In the genomic region with DNA sequence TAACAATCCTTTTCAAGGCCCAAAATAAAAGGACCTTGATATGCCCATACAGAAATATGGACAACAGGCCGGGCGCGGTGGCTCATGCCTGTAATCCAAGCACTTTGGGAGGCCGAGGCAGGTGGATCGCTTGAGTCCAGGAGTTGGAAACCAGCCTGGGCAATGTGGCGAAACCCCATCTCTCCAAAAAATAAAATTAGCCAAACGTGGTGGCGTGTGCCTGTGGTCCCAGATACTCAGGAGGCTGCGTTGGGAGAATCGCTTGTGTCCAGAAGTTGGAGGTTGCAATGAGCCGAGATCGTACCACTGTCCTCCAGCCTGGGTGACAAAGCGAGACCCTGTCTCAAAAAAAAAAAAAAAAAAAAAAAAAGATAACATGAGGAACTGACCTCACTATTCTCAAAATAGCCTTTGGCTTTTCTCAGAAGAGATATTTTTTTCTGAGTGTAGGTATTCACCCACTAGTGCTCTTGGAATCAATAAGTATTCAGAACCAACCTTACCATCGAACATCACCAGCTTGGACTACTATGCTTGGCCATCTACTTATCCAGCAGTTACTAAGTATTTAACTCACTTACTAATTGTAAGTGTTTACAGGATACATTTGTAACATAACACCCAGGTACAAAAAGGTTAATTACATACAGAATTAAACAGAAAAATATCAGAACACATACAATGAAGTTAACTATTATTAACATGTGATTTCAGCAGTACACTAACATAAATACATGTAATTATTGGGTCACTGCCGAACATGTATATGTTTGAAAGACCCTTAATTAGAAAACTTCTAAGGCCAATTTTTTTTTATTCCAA, we compare ENCODE assay signal across 1 cellular context.
TF ChIP-seq lines count a peak whose summit lies in the region.

No MANE protein-coding gene starts in this region.

TF ChIP-seq in K562, 482 proteins besides CTCF, POLR2A, EP300 and RAD21 (continued from another document and continues in another):
- TF ChIP-seq, protein P1, sequence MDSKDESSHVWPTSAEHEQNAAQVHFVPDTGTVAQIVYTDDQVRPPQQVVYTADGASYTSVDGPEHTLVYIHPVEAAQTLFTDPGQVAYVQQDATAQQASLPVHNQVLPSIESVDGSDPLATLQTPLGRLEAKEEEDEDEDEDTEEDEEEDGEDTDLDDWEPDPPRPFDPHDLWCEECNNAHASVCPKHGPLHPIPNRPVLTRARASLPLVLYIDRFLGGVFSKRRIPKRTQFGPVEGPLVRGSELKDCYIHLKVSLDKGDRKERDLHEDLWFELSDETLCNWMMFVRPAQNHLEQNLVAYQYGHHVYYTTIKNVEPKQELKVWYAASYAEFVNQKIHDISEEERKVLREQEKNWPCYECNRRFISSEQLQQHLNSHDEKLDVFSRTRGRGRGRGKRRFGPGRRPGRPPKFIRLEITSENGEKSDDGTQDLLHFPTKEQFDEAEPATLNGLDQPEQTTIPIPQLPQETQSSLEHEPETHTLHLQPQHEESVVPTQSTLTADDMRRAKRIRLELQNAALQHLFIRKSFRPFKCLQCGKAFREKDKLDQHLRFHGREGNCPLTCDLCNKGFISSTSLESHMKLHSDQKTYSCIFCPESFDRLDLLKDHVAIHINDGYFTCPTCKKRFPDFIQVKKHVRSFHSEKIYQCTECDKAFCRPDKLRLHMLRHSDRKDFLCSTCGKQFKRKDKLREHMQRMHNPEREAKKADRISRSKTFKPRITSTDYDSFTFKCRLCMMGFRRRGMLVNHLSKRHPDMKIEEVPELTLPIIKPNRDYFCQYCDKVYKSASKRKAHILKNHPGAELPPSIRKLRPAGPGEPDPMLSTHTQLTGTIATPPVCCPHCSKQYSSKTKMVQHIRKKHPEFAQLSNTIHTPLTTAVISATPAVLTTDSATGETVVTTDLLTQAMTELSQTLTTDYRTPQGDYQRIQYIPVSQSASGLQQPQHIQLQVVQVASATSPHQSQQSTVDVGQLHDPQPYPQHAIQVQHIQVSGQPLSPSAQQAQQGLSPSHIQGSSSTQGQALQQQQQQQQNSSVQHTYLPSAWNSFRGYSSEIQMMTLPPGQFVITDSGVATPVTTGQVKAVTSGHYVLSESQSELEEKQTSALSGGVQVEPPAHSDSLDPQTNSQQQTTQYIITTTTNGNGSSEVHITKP (IDR thresholded peaks at IDR 0.05; ENCODE audit: partially characterized antibody): peak; percentile 92
- no peak for TF ChIP-seq SRF (CRISPR knock-in tag; IDR thresholded peaks at IDR 0.05)
- TF ChIP-seq ILF3 (IDR thresholded peaks at IDR 0.05; ENCODE audit: borderline replicate concordance): 0 out of 2 replicates have a peak, but pooled peaks have one; percentile 15
- no peak for TF ChIP-seq ETS2 (tag; IDR thresholded peaks at IDR 0.05; ENCODE audit: borderline replicate concordance, poor library complexity, severe bottlenecking)
- TF ChIP-seq, protein P2, sequence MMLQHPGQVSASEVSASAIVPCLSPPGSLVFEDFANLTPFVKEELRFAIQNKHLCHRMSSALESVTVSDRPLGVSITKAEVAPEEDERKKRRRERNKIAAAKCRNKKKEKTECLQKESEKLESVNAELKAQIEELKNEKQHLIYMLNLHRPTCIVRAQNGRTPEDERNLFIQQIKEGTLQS (IDR thresholded peaks at IDR 0.05): peak; percentile 43; the same call in 1 of the 2 replicates
- TF ChIP-seq, protein P2 (CRISPR knock-in tag; conservative IDR thresholded peaks at IDR 0.05): peak; percentile 38; the same call in 1 of the 2 replicates
- TF ChIP-seq, protein P3, sequence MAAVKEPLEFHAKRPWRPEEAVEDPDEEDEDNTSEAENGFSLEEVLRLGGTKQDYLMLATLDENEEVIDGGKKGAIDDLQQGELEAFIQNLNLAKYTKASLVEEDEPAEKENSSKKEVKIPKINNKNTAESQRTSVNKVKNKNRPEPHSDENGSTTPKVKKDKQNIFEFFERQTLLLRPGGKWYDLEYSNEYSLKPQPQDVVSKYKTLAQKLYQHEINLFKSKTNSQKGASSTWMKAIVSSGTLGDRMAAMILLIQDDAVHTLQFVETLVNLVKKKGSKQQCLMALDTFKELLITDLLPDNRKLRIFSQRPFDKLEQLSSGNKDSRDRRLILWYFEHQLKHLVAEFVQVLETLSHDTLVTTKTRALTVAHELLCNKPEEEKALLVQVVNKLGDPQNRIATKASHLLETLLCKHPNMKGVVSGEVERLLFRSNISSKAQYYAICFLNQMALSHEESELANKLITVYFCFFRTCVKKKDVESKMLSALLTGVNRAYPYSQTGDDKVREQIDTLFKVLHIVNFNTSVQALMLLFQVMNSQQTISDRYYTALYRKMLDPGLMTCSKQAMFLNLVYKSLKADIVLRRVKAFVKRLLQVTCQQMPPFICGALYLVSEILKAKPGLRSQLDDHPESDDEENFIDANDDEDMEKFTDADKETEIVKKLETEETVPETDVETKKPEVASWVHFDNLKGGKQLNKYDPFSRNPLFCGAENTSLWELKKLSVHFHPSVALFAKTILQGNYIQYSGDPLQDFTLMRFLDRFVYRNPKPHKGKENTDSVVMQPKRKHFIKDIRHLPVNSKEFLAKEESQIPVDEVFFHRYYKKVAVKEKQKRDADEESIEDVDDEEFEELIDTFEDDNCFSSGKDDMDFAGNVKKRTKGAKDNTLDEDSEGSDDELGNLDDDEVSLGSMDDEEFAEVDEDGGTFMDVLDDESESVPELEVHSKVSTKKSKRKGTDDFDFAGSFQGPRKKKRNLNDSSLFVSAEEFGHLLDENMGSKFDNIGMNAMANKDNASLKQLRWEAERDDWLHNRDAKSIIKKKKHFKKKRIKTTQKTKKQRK (IDR thresholded peaks at IDR 0.05; ENCODE audit: borderline replicate concordance, low read depth, low read length): no peak
- no peak for TF ChIP-seq ZNF224 (CRISPR knock-in tag; IDR thresholded peaks at IDR 0.05)
- no peak; the same call in 1 of the 2 replicates for TF ChIP-seq CBX1 (IDR thresholded peaks at IDR 0.05; ENCODE audit: low read depth)
- no peak for TF ChIP-seq SLC30A9 (CRISPR knock-in tag; IDR thresholded peaks at IDR 0.05)
- no peak for TF ChIP-seq KDM4B (IDR thresholded peaks at IDR 0.05; ENCODE audit: borderline replicate concordance in 2 of 2, low read depth in 1 of 2)
- TF ChIP-seq CC2D1A (IDR thresholded peaks at IDR 0.05): peak; percentile 68; the same call in 1 of the 2 replicates
- peak; percentile 87; the same call in 1 of the 2 replicates for TF ChIP-seq ZNF717 (CRISPR knock-in tag; IDR thresholded peaks at IDR 0.05)
- TF ChIP-seq, protein P4, sequence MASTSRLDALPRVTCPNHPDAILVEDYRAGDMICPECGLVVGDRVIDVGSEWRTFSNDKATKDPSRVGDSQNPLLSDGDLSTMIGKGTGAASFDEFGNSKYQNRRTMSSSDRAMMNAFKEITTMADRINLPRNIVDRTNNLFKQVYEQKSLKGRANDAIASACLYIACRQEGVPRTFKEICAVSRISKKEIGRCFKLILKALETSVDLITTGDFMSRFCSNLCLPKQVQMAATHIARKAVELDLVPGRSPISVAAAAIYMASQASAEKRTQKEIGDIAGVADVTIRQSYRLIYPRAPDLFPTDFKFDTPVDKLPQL (IDR thresholded peaks at IDR 0.05; ENCODE audit: extremely low read depth, insufficient read length): no peak
- no peak for TF ChIP-seq HOXB6 (CRISPR knock-in tag; IDR thresholded peaks at IDR 0.05; ENCODE audit: borderline replicate concordance)
- TF ChIP-seq, protein P5, sequence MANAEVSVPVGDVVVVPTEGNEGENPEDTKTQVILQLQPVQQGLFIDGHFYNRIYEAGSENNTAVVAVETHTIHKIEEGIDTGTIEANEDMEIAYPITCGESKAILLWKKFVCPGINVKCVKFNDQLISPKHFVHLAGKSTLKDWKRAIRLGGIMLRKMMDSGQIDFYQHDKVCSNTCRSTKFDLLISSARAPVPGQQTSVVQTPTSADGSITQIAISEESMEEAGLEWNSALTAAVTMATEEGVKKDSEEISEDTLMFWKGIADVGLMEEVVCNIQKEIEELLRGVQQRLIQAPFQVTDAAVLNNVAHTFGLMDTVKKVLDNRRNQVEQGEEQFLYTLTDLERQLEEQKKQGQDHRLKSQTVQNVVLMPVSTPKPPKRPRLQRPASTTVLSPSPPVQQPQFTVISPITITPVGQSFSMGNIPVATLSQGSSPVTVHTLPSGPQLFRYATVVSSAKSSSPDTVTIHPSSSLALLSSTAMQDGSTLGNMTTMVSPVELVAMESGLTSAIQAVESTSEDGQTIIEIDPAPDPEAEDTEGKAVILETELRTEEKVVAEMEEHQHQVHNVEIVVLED (CRISPR knock-in tag; IDR thresholded peaks at IDR 0.05): no peak
- peak; percentile 73; the same call in 1 of the 2 replicates for TF ChIP-seq ERF (CRISPR knock-in tag; IDR thresholded peaks at IDR 0.05)
- TF ChIP-seq KAT8 (IDR thresholded peaks at IDR 0.05; ENCODE audit: low read depth): no peak
- TF ChIP-seq MYBL2 (IDR thresholded peaks at IDR 0.05; ENCODE audit: low read depth): 0 out of 2 replicates have a peak, but pooled peaks have one; percentile 16
- TF ChIP-seq MYBL2 (CRISPR knock-in tag; IDR thresholded peaks at IDR 0.05; ENCODE audit: borderline replicate concordance): no peak
- TF ChIP-seq NFYB (IDR thresholded peaks at IDR 0.05; ENCODE audit: extremely low read depth, insufficient read length): no peak
- TF ChIP-seq JUN (IDR thresholded peaks at IDR 0.05; ENCODE audit: borderline replicate concordance, low read depth, low read length): no peak
- no peak for TF ChIP-seq JUN (CRISPR knock-in tag; IDR thresholded peaks at IDR 0.05; ENCODE audit: borderline replicate concordance)
- TF ChIP-seq ZBTB7A (IDR thresholded peaks at IDR 0.05; ENCODE audit: borderline replicate concordance, control insufficient read depth, low read depth, low read length): no peak
- TF ChIP-seq, protein P6, sequence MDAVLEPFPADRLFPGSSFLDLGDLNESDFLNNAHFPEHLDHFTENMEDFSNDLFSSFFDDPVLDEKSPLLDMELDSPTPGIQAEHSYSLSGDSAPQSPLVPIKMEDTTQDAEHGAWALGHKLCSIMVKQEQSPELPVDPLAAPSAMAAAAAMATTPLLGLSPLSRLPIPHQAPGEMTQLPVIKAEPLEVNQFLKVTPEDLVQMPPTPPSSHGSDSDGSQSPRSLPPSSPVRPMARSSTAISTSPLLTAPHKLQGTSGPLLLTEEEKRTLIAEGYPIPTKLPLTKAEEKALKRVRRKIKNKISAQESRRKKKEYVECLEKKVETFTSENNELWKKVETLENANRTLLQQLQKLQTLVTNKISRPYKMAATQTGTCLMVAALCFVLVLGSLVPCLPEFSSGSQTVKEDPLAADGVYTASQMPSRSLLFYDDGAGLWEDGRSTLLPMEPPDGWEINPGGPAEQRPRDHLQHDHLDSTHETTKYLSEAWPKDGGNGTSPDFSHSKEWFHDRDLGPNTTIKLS (IDR thresholded peaks at IDR 0.05; ENCODE audit: borderline replicate concordance, low read depth): no peak; the same call in 1 of the 2 replicates
- no peak for TF ChIP-seq SNRNP70 (optimal IDR thresholded peaks at IDR 0.05; ENCODE audit: low read depth, low read length)
- TF ChIP-seq KAT7 (CRISPR knock-in tag; IDR thresholded peaks at IDR 0.05; ENCODE audit: borderline replicate concordance): no peak
- TF ChIP-seq FUS (optimal IDR thresholded peaks at IDR 0.05; ENCODE audit: low read depth, low read length): peak; percentile 41
- no peak for TF ChIP-seq TGIF2 (CRISPR knock-in tag; IDR thresholded peaks at IDR 0.05)
- TF ChIP-seq ZNF124 (CRISPR knock-in tag; IDR thresholded peaks at IDR 0.05): no peak
- TF ChIP-seq NCOA6 (IDR thresholded peaks at IDR 0.05): no peak
- TF ChIP-seq, protein P7, sequence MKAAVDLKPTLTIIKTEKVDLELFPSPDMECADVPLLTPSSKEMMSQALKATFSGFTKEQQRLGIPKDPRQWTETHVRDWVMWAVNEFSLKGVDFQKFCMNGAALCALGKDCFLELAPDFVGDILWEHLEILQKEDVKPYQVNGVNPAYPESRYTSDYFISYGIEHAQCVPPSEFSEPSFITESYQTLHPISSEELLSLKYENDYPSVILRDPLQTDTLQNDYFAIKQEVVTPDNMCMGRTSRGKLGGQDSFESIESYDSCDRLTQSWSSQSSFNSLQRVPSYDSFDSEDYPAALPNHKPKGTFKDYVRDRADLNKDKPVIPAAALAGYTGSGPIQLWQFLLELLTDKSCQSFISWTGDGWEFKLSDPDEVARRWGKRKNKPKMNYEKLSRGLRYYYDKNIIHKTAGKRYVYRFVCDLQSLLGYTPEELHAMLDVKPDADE (conservative IDR thresholded peaks at IDR 0.05; ENCODE audit: control insufficient read depth, low read depth, low read length): no peak
- TF ChIP-seq, protein P8, sequence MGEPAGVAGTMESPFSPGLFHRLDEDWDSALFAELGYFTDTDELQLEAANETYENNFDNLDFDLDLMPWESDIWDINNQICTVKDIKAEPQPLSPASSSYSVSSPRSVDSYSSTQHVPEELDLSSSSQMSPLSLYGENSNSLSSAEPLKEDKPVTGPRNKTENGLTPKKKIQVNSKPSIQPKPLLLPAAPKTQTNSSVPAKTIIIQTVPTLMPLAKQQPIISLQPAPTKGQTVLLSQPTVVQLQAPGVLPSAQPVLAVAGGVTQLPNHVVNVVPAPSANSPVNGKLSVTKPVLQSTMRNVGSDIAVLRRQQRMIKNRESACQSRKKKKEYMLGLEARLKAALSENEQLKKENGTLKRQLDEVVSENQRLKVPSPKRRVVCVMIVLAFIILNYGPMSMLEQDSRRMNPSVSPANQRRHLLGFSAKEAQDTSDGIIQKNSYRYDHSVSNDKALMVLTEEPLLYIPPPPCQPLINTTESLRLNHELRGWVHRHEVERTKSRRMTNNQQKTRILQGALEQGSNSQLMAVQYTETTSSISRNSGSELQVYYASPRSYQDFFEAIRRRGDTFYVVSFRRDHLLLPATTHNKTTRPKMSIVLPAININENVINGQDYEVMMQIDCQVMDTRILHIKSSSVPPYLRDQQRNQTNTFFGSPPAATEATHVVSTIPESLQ (CRISPR knock-in tag; IDR thresholded peaks at IDR 0.05): no peak
- peak in 1 of 2 experiments; percentile 29; a peak in 1 of 4 replicates for TF ChIP-seq ARNT (IDR thresholded peaks at IDR 0.05)
- peak in 1 of 2 experiments; percentile 46; a peak in 1 of 4 replicates for TF ChIP-seq NONO (IDR thresholded peaks at IDR 0.05; ENCODE audit: low read depth in 2 of 2, low read length in 1 of 2)
- TF ChIP-seq NFE2 (IDR thresholded peaks at IDR 0.05; ENCODE audit: low read depth): 0 out of 2 replicates have a peak, but pooled peaks have one; percentile 4
- peak; percentile 67; the same call in 1 of the 2 replicates for TF ChIP-seq ATF7 (IDR thresholded peaks at IDR 0.05)
- no peak for TF ChIP-seq PURB (CRISPR knock-in tag; IDR thresholded peaks at IDR 0.05; ENCODE audit: low read depth)
- TF ChIP-seq, protein P9, sequence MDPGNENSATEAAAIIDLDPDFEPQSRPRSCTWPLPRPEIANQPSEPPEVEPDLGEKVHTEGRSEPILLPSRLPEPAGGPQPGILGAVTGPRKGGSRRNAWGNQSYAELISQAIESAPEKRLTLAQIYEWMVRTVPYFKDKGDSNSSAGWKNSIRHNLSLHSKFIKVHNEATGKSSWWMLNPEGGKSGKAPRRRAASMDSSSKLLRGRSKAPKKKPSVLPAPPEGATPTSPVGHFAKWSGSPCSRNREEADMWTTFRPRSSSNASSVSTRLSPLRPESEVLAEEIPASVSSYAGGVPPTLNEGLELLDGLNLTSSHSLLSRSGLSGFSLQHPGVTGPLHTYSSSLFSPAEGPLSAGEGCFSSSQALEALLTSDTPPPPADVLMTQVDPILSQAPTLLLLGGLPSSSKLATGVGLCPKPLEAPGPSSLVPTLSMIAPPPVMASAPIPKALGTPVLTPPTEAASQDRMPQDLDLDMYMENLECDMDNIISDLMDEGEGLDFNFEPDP (CRISPR knock-in tag; IDR thresholded peaks at IDR 0.05): no peak
- no peak for TF ChIP-seq HDAC6 (IDR thresholded peaks at IDR 0.05; ENCODE audit: low read depth, low read length)
- no peak for TF ChIP-seq ZFP30 (CRISPR knock-in tag; IDR thresholded peaks at IDR 0.05; ENCODE audit: borderline replicate concordance)
- no peak for TF ChIP-seq MCM3 (IDR thresholded peaks at IDR 0.05)
